Comparison of ENCODE assay signal across 23 cellular contexts in genomic region chr12:95509300-95509699, GRCh38. TPM values are rescaled to one million over a fixed set of nuclear protein-coding genes. Genes with fewer than 3 reads are reported as not detected.
DNase-seq lines count a peak whose midpoint lies in the region; ATAC-seq, FAIRE-seq and TF ChIP-seq lines count a peak whose summit lies in the region.
"Had no signal": no experiment of that assay in that cellular context is flagged by ENCODE, and none has a peak within 500 bp of the region (broad histone marks: within the 10 kb centered on the region; RNA-seq: fewer than 3 reads in every experiment).

No MANE protein-coding gene starts in this region.

- peaks cover 20% of the 10 kb centered on the region for H3K36me3 Mint-ChIP-seq in T-helper 17 cell (ENCODE audit: low read depth)

- DNase-seq in Karpas-422, result no peak
- DNase-seq in T-helper 17 cell, result no peak
- no peak for DNase-seq in keratinocyte (ENCODE audit: low read depth, low spot score)
- no peak for DNase-seq in thoracic aorta (ENCODE audit: low spot score)
- DNase-seq in AG20443 (ENCODE audit: low spot score), result no peak
- no peak for DNase-seq in DMS 273 treated with DMSO at 0.1 percent for 48 hours (lab: John Stamatoyannopoulos, UW)
- DNase-seq: CD4-positive, CD25-positive, alpha-beta regulatory T cell; CD8-positive, alpha-beta memory T cell; DMS53; DND-41; GM23248; H7; HCEC 1CT had no signal

- no peaks in the 10 kb centered on the region for H3K9me1 ChIP-seq in keratinocyte (ENCODE audit: control insufficient read depth, extremely low read depth, insufficient read depth, low read length)

- H3K36me3 ChIP-seq in Karpas-422 (ENCODE audit: insufficient read depth, low read length) (peaks cover 85% of the 10 kb centered on the region), keratinocyte (ENCODE audit: control insufficient read depth in 2 of 2, extremely low read depth in 1 of 2, insufficient read depth in 2 of 2, low read length in 2 of 2) (peaks cover 14 to 22% of the 10 kb centered on the region in 2 experiments), thoracic aorta (peaks cover 32% of the 10 kb centered on the region)

- peak overlapping the region; percentile 42 for H3K27ac ChIP-seq in Karpas-422 (ENCODE audit: low read length)
- H3K27ac ChIP-seq in keratinocyte (ENCODE audit: control insufficient read depth, insufficient read depth, low read length), result no peak overlapping the region
- peak overlapping the region; percentile 5 to 7 for H3K27ac ChIP-seq in thoracic aorta
- H3K27ac ChIP-seq: BLaER1, C4-2B, GM23248 had no signal

- H2AFZ ChIP-seq in Karpas-422 (ENCODE audit: low read length) (no peak overlapping the region), keratinocyte (ENCODE audit: control insufficient read depth, low read length) (no peak overlapping the region)
- H2AFZ ChIP-seq: GM23248 had no signal

- dilution Hi-C loops in keratinocyte (cut with MboI; ENCODE audit: extremely low pct_ligation_motif_present, low sequenced_read_pairs), result no loop called here

- H3K4me2 ChIP-seq in Karpas-422 (ENCODE audit: low read depth, low read length, poor library complexity, severe bottlenecking) (no peak overlapping the region), keratinocyte (ENCODE audit: control insufficient read depth, extremely low read depth, insufficient read depth, low read depth, low read length) (no peak overlapping the region)
- H3K4me2 ChIP-seq: BLaER1 had no signal

- H3K4me3 ChIP-seq in Karpas-422 (ENCODE audit: low read length), result no peak overlapping the region
- H3K4me3 ChIP-seq in keratinocyte (ENCODE audit: control insufficient read depth in 2 of 3, extremely low read depth in 1 of 3, insufficient read depth in 2 of 3, low read depth in 1 of 3, low read length in 3 of 3), result no peak overlapping the region
- H3K4me3 ChIP-seq in thoracic aorta, result no peak overlapping the region
- H3K4me3 ChIP-seq: BLaER1, GM23248 had no signal

- H3K27me3 ChIP-seq in Karpas-422 (ENCODE audit: low read length) (no peaks in the 10 kb centered on the region), keratinocyte (ENCODE audit: control insufficient read depth, extremely low read depth, insufficient read depth, low read length) (no peaks in the 10 kb centered on the region), thoracic aorta (replicated peaks; ENCODE audit: insufficient read depth) (no peaks in the 10 kb centered on the region)
- H3K27me3 ChIP-seq: BLaER1 had no signal

- H3K4me1 ChIP-seq in Karpas-422 (ENCODE audit: low read length) (peaks cover 6% of the 10 kb centered on the region; the same call in 1 of the 2 replicates), keratinocyte (ENCODE audit: control insufficient read depth, extremely low read depth, insufficient read depth, low read length) (no peaks in the 10 kb centered on the region), thoracic aorta (ENCODE audit: control insufficient read depth in 1 of 2, low read depth in 2 of 2) (peaks cover 12 to 32% of the 10 kb centered on the region in 2 donors)
- H3K4me1 ChIP-seq: BLaER1 had no signal

- H3K9ac ChIP-seq in Karpas-422 (ENCODE audit: low read length) (no peak overlapping the region), keratinocyte (ENCODE audit: control insufficient read depth, extremely low read depth, insufficient read depth, low read length) (no peak overlapping the region)
- H3K9ac ChIP-seq: BLaER1, GM23248 had no signal

- peaks cover 8% of the 10 kb centered on the region for H3K4me1 Mint-ChIP-seq in T-helper 17 cell
- H3K4me1 Mint-ChIP-seq: B cell had no signal

- ATAC-seq in T-helper 17 cell, result no peak
- no peak for ATAC-seq in thoracic aorta (ENCODE audit: insufficient number of reproducible peaks, low FRiP score, low read depth)
- no peak for ATAC-seq in GM18502 (IDR thresholded peaks at IDR 0.05; ENCODE audit: poor library complexity, unreplicated experiment)

- TF ChIP-seq CTCF in keratinocyte (optimal IDR thresholded peaks at IDR 0.05 in 1 of 3, IDR thresholded peaks at IDR 0.05 in 1 of 3, conservative IDR thresholded peaks at IDR 0.05 in 1 of 3; ENCODE audit: extremely low read depth in 1 of 3, insufficient read depth in 2 of 3, low read length in 3 of 3) (no peak), thoracic aorta (IDR thresholded peaks at IDR 0.05) (no peak)

- no peaks in the 10 kb centered on the region for H3K9me3 ChIP-seq in Karpas-422 (ENCODE audit: low read length)
- no peaks in the 10 kb centered on the region for H3K9me3 ChIP-seq in T-helper 17 cell (ENCODE audit: control insufficient read depth, low read length, poor library complexity, severe bottlenecking)
- no peaks in the 10 kb centered on the region for H3K9me3 ChIP-seq in keratinocyte (ENCODE audit: control insufficient read depth, low read depth, low read length)
- no peaks in the 10 kb centered on the region for H3K9me3 ChIP-seq in thoracic aorta
- H3K9me3 ChIP-seq: BLaER1 had no signal

- H3K79me2 ChIP-seq in Karpas-422 (ENCODE audit: low read length) (peaks cover 60% of the 10 kb centered on the region), keratinocyte (ENCODE audit: control insufficient read depth, insufficient read depth, low read length) (peaks cover 3% of the 10 kb centered on the region)

- H4K20me1 ChIP-seq in Karpas-422 (ENCODE audit: insufficient read depth, low read depth, low read length) (peaks cover 21% of the 10 kb centered on the region; the same call in 1 of the 2 replicates), keratinocyte (ENCODE audit: control insufficient read depth, extremely low read depth, insufficient read depth, low read length) (peaks cover 2% of the 10 kb centered on the region)

- H3K27ac Mint-ChIP-seq in T-helper 17 cell, result peak overlapping the region; percentile 41
- H3K27ac Mint-ChIP-seq: B cell had no signal

- peak; percentile 34 for FAIRE-seq in keratinocyte (lab: Jason Lieb, UNC)
- FAIRE-seq: D721Med, G401.6, GM12892, GM19239, H1 had no signal

- no peak overlapping the region for H3K4me3 Mint-ChIP-seq in T-helper 17 cell
- H3K4me3 Mint-ChIP-seq: B cell; CD4-positive, CD25-positive, alpha-beta regulatory T cell; CD8-positive, alpha-beta memory T cell had no signal

- H3K9me2 ChIP-seq in Karpas-422 (replicated peaks; ENCODE audit: insufficient read depth, low read length), result no peaks in the 10 kb centered on the region

- no peaks in the 10 kb centered on the region for H3K27me3 Mint-ChIP-seq in T-helper 17 cell
- H3K27me3 Mint-ChIP-seq: B cell; CD4-positive, CD25-positive, alpha-beta regulatory T cell; CD8-positive, alpha-beta memory T cell had no signal

RNA-seq across cellular contexts. Expression of gene METAP2, which starts 35.3 kb away (rescaled TPM):
- total RNA-seq in Karpas-422 (2014; rRNA removed; shearing (Covaris generic); ENCODE audit: low replicate concordance), result 304 and 383 TPM in 2 replicates
- 10 to 100 TPM; 50.7 to 60.3 TPM for total RNA-seq in T-helper 17 cell
- 51.0 to 103 TPM (median 68.4 TPM) in 3 replicates for polyA plus RNA-seq in keratinocyte
- 518 TPM for polyA plus RNA-seq in keratinocyte (2011; ENCODE audit: low read depth)
- polyA plus RNA-seq in keratinocyte (2011; cell fraction: cytosol; rRNA removed), result 52.7 and 83.4 TPM in 2 replicates
- 34.9 and 55.0 TPM in 2 replicates for polyA plus RNA-seq in keratinocyte (2011; cell fraction: nucleus; rRNA removed)
- 85.8 and 86.4 TPM in 2 replicates for polyA plus RNA-seq in keratinocyte (2012; ENCODE audit: low replicate concordance)
- 3.4 to 40.9 TPM (median 17.7 TPM) in 3 replicates for polyA minus RNA-seq in keratinocyte
- 25.9 TPM for polyA minus RNA-seq in keratinocyte (2011; cell fraction: cytosol; rRNA and poly(A)+ RNA removed)
- polyA minus RNA-seq in keratinocyte (2011; cell fraction: nucleus; rRNA and poly(A)+ RNA removed), result 15.4 and 29.2 TPM in 2 replicates
- total RNA-seq in thoracic aorta, result 10 to 100 TPM; 24.5 to 87.6 TPM

RNA-seq across cellular contexts. Expression of gene USP44, which starts 42.0 kb away (rescaled TPM):
- total RNA-seq in Karpas-422 (2014; rRNA removed; shearing (Covaris generic); ENCODE audit: low replicate concordance), result 0.11 TPM in 1 of 2 replicates, not detected in the other
- 1 to 10 TPM; 1.6 to 2.2 TPM for total RNA-seq in T-helper 17 cell
- polyA plus RNA-seq in keratinocyte, result 0.12 to 0.18 TPM (median 0.13 TPM) in 3 replicates
- not detected for polyA plus RNA-seq in keratinocyte (2011; ENCODE audit: low read depth)
- polyA plus RNA-seq in keratinocyte (2011; cell fraction: cytosol; rRNA removed), result 0.05 and 0.22 TPM in 2 replicates
- polyA plus RNA-seq in keratinocyte (2011; cell fraction: nucleus; rRNA removed), result 0.07 and 0.10 TPM in 2 replicates
- 0.06 and 0.31 TPM in 2 replicates for polyA plus RNA-seq in keratinocyte (2012; ENCODE audit: low replicate concordance)
- polyA minus RNA-seq in keratinocyte, result 0.13 to 0.93 TPM in 2 of 3 replicates, not detected in the other
- not detected for polyA minus RNA-seq in keratinocyte (2011; cell fraction: cytosol; rRNA and poly(A)+ RNA removed)
- polyA minus RNA-seq in keratinocyte (2011; cell fraction: nucleus; rRNA and poly(A)+ RNA removed), result 0.11 and 1.2 TPM in 2 replicates
- total RNA-seq in thoracic aorta, result 1 to 10 TPM in 1 of 2 donors, under 1 TPM in 1; 0.54 to 2.5 TPM
- total RNA-seq: A172 had no signal
